7 cellular contexts compared by ENCODE assay signal in genomic region chr10:87026747-87027508, GRCh38. TPM values are rescaled to one million over a fixed set of nuclear protein-coding genes. Genes with fewer than 3 reads are reported as not detected.
"Had no signal": no experiment of that assay in that cellular context is flagged by ENCODE, and none has a peak within 500 bp of the region (broad histone marks: within the 10 kb centered on the region; RNA-seq: fewer than 3 reads in every experiment).

No MANE protein-coding gene starts in this region.

RNA-seq across cellular contexts. Expression of gene FAM25A, which starts 6.8 kb away (rescaled TPM):
- total RNA-seq: MCF 10A, NCI-H460, OCI-LY7, Peyer's patch, Right ventricle myocardium inferior, SJSA1 had no signal
- polyA plus RNA-seq: SK-N-SH had no signal

RNA-seq across cellular contexts. Expression of gene ADIRF, which starts 58.6 kb away (rescaled TPM):
- total RNA-seq: NCI-H460, OCI-LY7, SJSA1 had no signal
- polyA plus RNA-seq: SK-N-SH had no signal
